Comparison of ENCODE assay signal across 4 cellular contexts in the genomic region with DNA sequence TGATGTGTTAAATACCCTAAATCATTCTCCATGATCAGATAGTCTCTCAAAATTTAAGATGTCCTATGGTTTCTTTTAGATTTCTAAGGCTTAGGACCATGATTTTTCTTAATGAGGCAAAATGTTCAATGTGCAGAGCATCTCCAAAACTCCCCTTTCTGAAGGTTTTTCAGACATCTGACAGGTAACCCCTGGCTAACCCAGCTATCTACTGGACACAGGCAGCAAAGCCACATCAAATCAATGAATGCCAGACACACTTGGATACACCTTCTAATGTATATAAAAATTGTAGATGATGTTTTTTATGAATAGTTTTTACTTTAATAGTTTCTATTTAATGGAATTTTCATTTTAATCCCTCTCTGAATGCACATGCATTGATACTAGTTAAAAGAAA.
"Had no signal": no experiment of that assay in that cellular context is flagged by ENCODE, and none has a peak within 500 bp of the region (broad histone marks: within the 10 kb centered on the region; RNA-seq: fewer than 3 reads in every experiment).

No MANE protein-coding gene starts in this region.

- ATAC-seq: GM23338 had no signal

- H3K4me3 ChIP-seq: GM23338 had no signal

- H2AFZ ChIP-seq: GM23338 had no signal

- H3K4me2 ChIP-seq: GM23338 had no signal

- DNase-seq: H9, HCEC 1CT, IMR-90 had no signal

- H3K27ac Mint-ChIP-seq: GM23338, H9 had no signal

- H3K9me3 Mint-ChIP-seq: GM23338, H9 had no signal

- H3K4me3 Mint-ChIP-seq: GM23338, H9 had no signal
